Comparison of ENCODE assay signal across 27 cellular contexts in genomic region chr6:24535210-24535609, GRCh38. TPM values are rescaled to one million over a fixed set of nuclear protein-coding genes. Genes with fewer than 3 reads are reported as not detected.
DNase-seq lines count a peak whose midpoint lies in the region; ATAC-seq, FAIRE-seq and TF ChIP-seq lines count a peak whose summit lies in the region.
"Had no signal": no experiment of that assay in that cellular context is flagged by ENCODE, and none has a peak within 500 bp of the region (broad histone marks: within the 10 kb centered on the region; RNA-seq: fewer than 3 reads in every experiment).

No MANE protein-coding gene starts in this region.

- ATAC-seq in HepG2: no peak
- no peak for ATAC-seq in right lobe of liver
- ATAC-seq in memory B cell (ENCODE audit: low read depth): no peak
- no peak for ATAC-seq in GM18867 (IDR thresholded peaks at IDR 0.05; ENCODE audit: unreplicated experiment)
- no peak for ATAC-seq in HG03196 (IDR thresholded peaks at IDR 0.05; ENCODE audit: unreplicated experiment)
- ATAC-seq: GM12878 had no signal

- WGBS in HepG2 (ENCODE audit: low lambda C conversion rate): 98% methylated on average over 3 of the region's 3 CpGs
- WGBS in right lobe of liver (ENCODE audit: insufficient coverage, low coverage, low lambda C conversion rate, missing lambda C conversion rate): 56% methylated on average over 3 of the region's 3 CpGs

- H3K36me3 ChIP-seq in HepG2 (replicated peaks in 1 of 2; ENCODE audit: control insufficient read depth in 1 of 2, insufficient read depth in 2 of 2, low read length in 2 of 2) (peaks cover 14 to 33% of the 10 kb centered on the region in 2 experiments), right lobe of liver (peaks cover 0 to 20% (median 7%) of the 10 kb centered on the region in 4 donors), PC-9 (ENCODE audit: low read depth) (peaks cover 5% of the 10 kb centered on the region; the same call in 1 of the 2 replicates)
- H3K36me3 ChIP-seq: BE2C had no signal

- H3K4me3 ChIP-seq in HepG2 (replicated peaks in 1 of 3; ENCODE audit: insufficient read depth in 1 of 3, low read depth in 2 of 3, low read length in 3 of 3): no peak overlapping the region
- H3K4me3 ChIP-seq in right lobe of liver: no peak overlapping the region
- no peak overlapping the region for H3K4me3 ChIP-seq in PC-9
- H3K4me3 ChIP-seq: BLaER1, GM12878 had no signal

- no peaks in the 10 kb centered on the region for H4K20me1 ChIP-seq in HepG2 (ENCODE audit: insufficient read depth, low read length)
- H4K20me1 ChIP-seq in PC-9 (ENCODE audit: insufficient read depth): no peaks in the 10 kb centered on the region

- H3K27ac Mint-ChIP-seq in memory B cell: peak overlapping the region; percentile 53
- H3K27ac Mint-ChIP-seq: CD14-positive monocyte; CD4-positive, CD25-positive, alpha-beta regulatory T cell; CD8-positive, alpha-beta memory T cell had no signal

- POLR2A ChIA-PET in HepG2 (lab: Yijun Ruan, JAX): no interaction called here
- POLR2A ChIA-PET in PC-9 (lab: Charles Lee; ENCODE audit: unreplicated experiment): interaction anchor here (0.6 kb wide), 1 partner anchor 76 kb away, joined by 8 read pairs; no protein-coding TSS in a partner anchor

- no peaks in the 10 kb centered on the region for H3K4me1 Mint-ChIP-seq in memory B cell
- H3K4me1 Mint-ChIP-seq: CD14-positive monocyte; CD4-positive, alpha-beta memory T cell; CD4-positive, CD25-positive, alpha-beta regulatory T cell; CD8-positive, alpha-beta memory T cell had no signal

- no peak overlapping the region for H3K4me2 ChIP-seq in HepG2 (ENCODE audit: low read depth, low read length)
- no peak overlapping the region for H3K4me2 ChIP-seq in PC-9
- H3K4me2 ChIP-seq: BLaER1 had no signal

- TF ChIP-seq RAD21 in HepG2 (CRISPR knock-in tag; IDR thresholded peaks at IDR 0.05): no peak

- intact Hi-C loops in HepG2 (cut with micrococcal nuclease; ENCODE audit: unreplicated experiment) (no loop called here), right lobe of liver (cut with DNase I) (no loop called here), PC-9 (cut with micrococcal nuclease; ENCODE audit: unreplicated experiment) (no loop called here)

- TF ChIP-seq POLR2A in HepG2 (IDR thresholded peaks at IDR 0.05; ENCODE audit: insufficient read depth in 1 of 2, low read depth in 2 of 2, low read length in 2 of 2) (no peak), right lobe of liver (IDR thresholded peaks at IDR 0.05) (no peak)

- in situ Hi-C loops in HepG2 (cut with HindIII; ENCODE audit: extremely low pct_ligation_motif_present, low pct_unique_long_range_greater_than_20kb): no loop called here

- H3K27me3 ChIP-seq in HepG2 (ENCODE audit: control insufficient read depth in 1 of 2, insufficient read depth in 2 of 2, low read length in 2 of 2) (no peaks in the 10 kb centered on the region), right lobe of liver (no peaks in the 10 kb centered on the region), PC-9 (ENCODE audit: insufficient read depth, low read depth) (no peaks in the 10 kb centered on the region)
- H3K27me3 ChIP-seq: BE2C, BLaER1 had no signal

- H3K9me3 Mint-ChIP-seq in memory B cell: no peaks in the 10 kb centered on the region
- H3K9me3 Mint-ChIP-seq: CD14-positive monocyte; CD4-positive, alpha-beta memory T cell; CD4-positive, CD25-positive, alpha-beta regulatory T cell; CD8-positive, alpha-beta memory T cell had no signal

- no TSS peak for BruUV-seq in HepG2 (replicated peaks; lab: Mats Ljungman, UMichigan)
- TSS peak; percentile 26 for BruUV-seq in PC-9 (replicated peaks; lab: Mats Ljungman, UMichigan)

- TF ChIP-seq EP300 in HepG2 (IDR thresholded peaks at IDR 0.05; ENCODE audit: low read depth in 2 of 2, low read length in 2 of 2) (no peak), HepG2 (CRISPR knock-in tag; IDR thresholded peaks at IDR 0.05; ENCODE audit: borderline replicate concordance) (no peak)

- no peak overlapping the region for H2AFZ ChIP-seq in HepG2 (ENCODE audit: low read length)
- no peak overlapping the region for H2AFZ ChIP-seq in PC-9

- no peaks in the 10 kb centered on the region for H3F3A ChIP-seq in PC-9 (ENCODE audit: insufficient read depth, low read depth)

- H3K9me3 ChIP-seq in HepG2 (ENCODE audit: low read length) (no peaks in the 10 kb centered on the region), right lobe of liver (no peaks in the 10 kb centered on the region), PC-9 (ENCODE audit: insufficient read depth, low read depth) (no peaks in the 10 kb centered on the region)
- H3K9me3 ChIP-seq: BE2C, BLaER1 had no signal

- H3K4me3 Mint-ChIP-seq in memory B cell: no peak overlapping the region
- H3K4me3 Mint-ChIP-seq: CD14-positive monocyte; CD4-positive, alpha-beta memory T cell; CD4-positive, CD25-positive, alpha-beta regulatory T cell; CD8-positive, alpha-beta memory T cell had no signal

- H3K79me2 ChIP-seq in HepG2 (ENCODE audit: insufficient read depth, low read length): no peaks in the 10 kb centered on the region
- H3K79me2 ChIP-seq in PC-9 (ENCODE audit: low read depth): no peaks in the 10 kb centered on the region

- no peaks in the 10 kb centered on the region for H3K27me3 Mint-ChIP-seq in memory B cell
- H3K27me3 Mint-ChIP-seq: CD4-positive, alpha-beta memory T cell; CD4-positive, CD25-positive, alpha-beta regulatory T cell; CD8-positive, alpha-beta memory T cell had no signal

- H3K9ac ChIP-seq in HepG2 (ENCODE audit: insufficient read depth, low read depth, low read length): no peak overlapping the region
- H3K9ac ChIP-seq: BLaER1 had no signal

- FAIRE-seq in HepG2 (lab: Jason Lieb, UNC): no peak
- FAIRE-seq: GM12878, GM12892, GM18507, GM19239 had no signal

- no peaks in the 10 kb centered on the region for H3K9me2 ChIP-seq in PC-9 (ENCODE audit: insufficient read depth)

- H3K4me1 ChIP-seq in HepG2 (ENCODE audit: insufficient read depth, low read length): no peaks in the 10 kb centered on the region
- no peaks in the 10 kb centered on the region for H3K4me1 ChIP-seq in right lobe of liver
- H3K4me1 ChIP-seq in PC-9 (replicated peaks; ENCODE audit: insufficient read depth): no peaks in the 10 kb centered on the region
- H3K4me1 ChIP-seq: BE2C, BLaER1 had no signal

- no peak overlapping the region for H3K27ac ChIP-seq in HepG2 (ENCODE audit: extremely low read length, insufficient read depth, low read length)
- no peak overlapping the region for H3K27ac ChIP-seq in right lobe of liver
- no peak overlapping the region for H3K27ac ChIP-seq in PC-9
- H3K27ac ChIP-seq: 22Rv1, BLaER1 had no signal

- H3K36me3 Mint-ChIP-seq in memory B cell: peaks cover 27% of the 10 kb centered on the region
- H3K36me3 Mint-ChIP-seq: CD14-positive monocyte had no signal

- DNase-seq in HepG2 (ENCODE audit: low spot score): no peak
- no peak for DNase-seq in right lobe of liver
- no peak for DNase-seq in PC-9
- DNase-seq in memory B cell (ENCODE audit: low spot score in 2 of 2): no peak
- DNase-seq: ACHN; BE2C; C1 segment of cervical spinal cord; CD4-positive, alpha-beta memory T cell; CD4-positive, CD25-positive, alpha-beta regulatory T cell; CD8-positive, alpha-beta memory T cell; COR-L47; DMS 273 treated with DMSO at 0.1 percent for 48 hours; DMS153; DMS53; DMS79; DND-41; EL; GDM1 had no signal

- TF ChIP-seq CTCF in HepG2 (CRISPR knock-in tag; IDR thresholded peaks at IDR 0.05) (no peak), right lobe of liver (IDR thresholded peaks at IDR 0.05) (no peak), PC-9 (conservative IDR thresholded peaks at IDR 0.05) (no peak)

- CTCF ChIA-PET in HepG2 (lab: Yijun Ruan, JAX; ENCODE audit: low intra/inter-chr PET ratio, low total read pairs): no interaction called here
- CTCF ChIA-PET in PC-9 (lab: Charles Lee): interaction anchor here (0.6 kb wide), 1 partner anchor 49 kb away, joined by 3 read pairs; no protein-coding TSS in a partner anchor

RNA-seq across cellular contexts. Expression of gene ALDH5A1, which starts 40.4 kb away (rescaled TPM):
- total RNA-seq in HepG2 (2016; rRNA removed; fragmentation: Illumina TruSeq; extraction: Trizol) (27.6 and 32.5 TPM in 2 replicates), right lobe of liver (10 to 100 TPM; 24.2 to 71.0 (median 47.2) TPM), PC-9 (2021) (19.1 and 21.2 TPM in 2 replicates)
- 12.0 and 12.4 TPM in 2 replicates for total RNA-seq in HepG2 (2016; cell fraction: cytosol; rRNA removed; fragmentation: Illumina TruSeq; extraction: Trizol; ENCODE audit: low read depth)
- total RNA-seq in HepG2 (2016; cell fraction: insoluble cytoplasmic fraction; rRNA removed; fragmentation: Illumina TruSeq; extraction: Trizol): 26.7 and 32.6 TPM in 2 replicates
- total RNA-seq in HepG2 (2016; cell fraction: membrane; rRNA removed; fragmentation: Illumina TruSeq; extraction: Trizol): 12.3 and 14.1 TPM in 2 replicates
- total RNA-seq in HepG2 (2016; cell fraction: nucleus; rRNA removed; fragmentation: Illumina TruSeq; extraction: Trizol): 25.2 and 33.4 TPM in 2 replicates
- polyA plus RNA-seq in HepG2 (2011; rRNA removed): 12.7 and 12.8 TPM in 2 replicates
- polyA plus RNA-seq in HepG2 (2011; cell fraction: cytosol; rRNA removed): 7.6 and 9.9 TPM in 2 replicates
- polyA plus RNA-seq in HepG2 (2011; cell fraction: nucleus; rRNA removed): 8.3 and 9.4 TPM in 2 replicates
- polyA plus RNA-seq in HepG2 (2012): 13.6 and 17.2 TPM in 2 replicates
- 1.6 and 1.9 TPM in 2 replicates for polyA plus RNA-seq in HepG2 (2016; cell fraction: cytosol; fragmentation: Illumina TruSeq; extraction: Trizol; ENCODE audit: low read depth)
- 32.3 and 36.6 TPM in 2 replicates for polyA plus RNA-seq in HepG2 (2016; cell fraction: insoluble cytoplasmic fraction; fragmentation: Illumina TruSeq; extraction: Trizol; ENCODE audit: low read depth)
- 5.4 and 6.1 TPM in 2 replicates for polyA plus RNA-seq in HepG2 (2016; cell fraction: membrane; fragmentation: Illumina TruSeq; extraction: Trizol; ENCODE audit: low read depth)
- 41.8 and 43.5 TPM in 2 replicates for polyA plus RNA-seq in HepG2 (2016; cell fraction: nucleus; fragmentation: Illumina TruSeq; extraction: Trizol; ENCODE audit: insufficient read depth, low read depth)
- 12.3 and 17.3 TPM in 2 replicates for polyA minus RNA-seq in HepG2 (2011; rRNA and poly(A)+ RNA removed; ENCODE audit: low replicate concordance)
- polyA minus RNA-seq in HepG2 (2011; cell fraction: cytosol; rRNA and poly(A)+ RNA removed): 18.7 and 20.1 TPM in 2 replicates
- 11.3 and 17.3 TPM in 2 replicates for polyA minus RNA-seq in HepG2 (2011; cell fraction: nucleus; rRNA and poly(A)+ RNA removed)

RNA-seq across cellular contexts. Expression of gene GPLD1, which starts 45.8 kb away (rescaled TPM):
- total RNA-seq in HepG2 (2016; rRNA removed; fragmentation: Illumina TruSeq; extraction: Trizol) (6.4 and 7.6 TPM in 2 replicates), right lobe of liver (10 to 100 TPM; 19.9 to 53.0 (median 38.9) TPM), PC-9 (2021) (1.7 and 2.0 TPM in 2 replicates)
- total RNA-seq in HepG2 (2016; cell fraction: cytosol; rRNA removed; fragmentation: Illumina TruSeq; extraction: Trizol; ENCODE audit: low read depth): 3.5 and 3.6 TPM in 2 replicates
- 5.4 and 8.3 TPM in 2 replicates for total RNA-seq in HepG2 (2016; cell fraction: insoluble cytoplasmic fraction; rRNA removed; fragmentation: Illumina TruSeq; extraction: Trizol)
- total RNA-seq in HepG2 (2016; cell fraction: membrane; rRNA removed; fragmentation: Illumina TruSeq; extraction: Trizol): 4.6 and 4.9 TPM in 2 replicates
- 9.4 and 10.7 TPM in 2 replicates for total RNA-seq in HepG2 (2016; cell fraction: nucleus; rRNA removed; fragmentation: Illumina TruSeq; extraction: Trizol)
- polyA plus RNA-seq in HepG2 (2011; rRNA removed): 6.0 and 6.2 TPM in 2 replicates
- polyA plus RNA-seq in HepG2 (2011; cell fraction: cytosol; rRNA removed): 3.5 and 3.6 TPM in 2 replicates
- polyA plus RNA-seq in HepG2 (2011; cell fraction: nucleus; rRNA removed): 7.3 and 8.6 TPM in 2 replicates
- polyA plus RNA-seq in HepG2 (2012): 3.0 and 3.6 TPM in 2 replicates
- polyA plus RNA-seq in HepG2 (2016; cell fraction: cytosol; fragmentation: Illumina TruSeq; extraction: Trizol; ENCODE audit: low read depth): 0.34 and 0.76 TPM in 2 replicates
- 3.1 TPM in 2 replicates for polyA plus RNA-seq in HepG2 (2016; cell fraction: insoluble cytoplasmic fraction; fragmentation: Illumina TruSeq; extraction: Trizol; ENCODE audit: low read depth)
- polyA plus RNA-seq in HepG2 (2016; cell fraction: membrane; fragmentation: Illumina TruSeq; extraction: Trizol; ENCODE audit: low read depth): 1.2 and 1.5 TPM in 2 replicates
- polyA plus RNA-seq in HepG2 (2016; cell fraction: nucleus; fragmentation: Illumina TruSeq; extraction: Trizol; ENCODE audit: insufficient read depth, low read depth): 9.6 and 10.3 TPM in 2 replicates
- 3.0 and 11.6 TPM in 2 replicates for polyA minus RNA-seq in HepG2 (2011; rRNA and poly(A)+ RNA removed; ENCODE audit: low replicate concordance)
- polyA minus RNA-seq in HepG2 (2011; cell fraction: cytosol; rRNA and poly(A)+ RNA removed): 3.7 and 5.0 TPM in 2 replicates
- 11.5 and 11.8 TPM in 2 replicates for polyA minus RNA-seq in HepG2 (2011; cell fraction: nucleus; rRNA and poly(A)+ RNA removed)
- polyA plus RNA-seq: CD14-positive monocyte had no signal
